In genomic region chr2:172740871-172741270, GRCh38 we compare ENCODE assay signal across 17 cellular contexts.
"Had no signal": no experiment of that assay in that cellular context is flagged by ENCODE, and none has a peak within 500 bp of the region (broad histone marks: within the 10 kb centered on the region; RNA-seq: fewer than 3 reads in every experiment).

No MANE protein-coding gene starts in this region.

- H3K4me3 ChIP-seq: gastrocnemius medialis, mucosa of descending colon, right atrium auricular region, sigmoid colon, skin epidermis, suprapubic skin, thyroid gland had no signal

- H3K27ac Mint-ChIP-seq: natural killer cell, type B pancreatic cell had no signal

- H3K36me3 ChIP-seq: gastrocnemius medialis, right atrium auricular region, sigmoid colon, suprapubic skin, thyroid gland had no signal

- H3K27ac ChIP-seq: gastrocnemius medialis, right atrium auricular region, sigmoid colon, skin epidermis, suprapubic skin, thyroid gland had no signal

- H3K9me3 Mint-ChIP-seq: natural killer cell, type B pancreatic cell had no signal

- ATAC-seq: esophagus mucosa; gastrocnemius medialis; left lobe of liver; mucosa of descending colon; natural killer cell; stimulated activated naive CD8-positive, alpha-beta T cell treated with anti-CD3 and anti-CD28 coated beads, Interleukin-15, Interleukin-2, amounts not matched to agents 100 U/mL and 50 U/mL, for 24 hours had no signal

- H3K27me3 ChIP-seq: right atrium auricular region, thyroid gland had no signal

- H3K36me3 Mint-ChIP-seq: type B pancreatic cell had no signal

- H3K9me3 ChIP-seq: gastrocnemius medialis, mucosa of descending colon, thyroid gland had no signal

- DNase-seq: effector memory CD4-positive, alpha-beta T cell; gastrocnemius medialis; islet precursor cell; mammary epithelial cell; mucosa of descending colon; natural killer cell; posterior cingulate gyrus; sigmoid colon; stimulated activated naive CD8-positive, alpha-beta T cell treated with anti-CD3 and anti-CD28 coated beads, Interleukin-15, Interleukin-2, amounts not matched to agents 100 U/mL and 50 U/mL, for 24 hours; thyroid gland had no signal

- H3K4me3 Mint-ChIP-seq: natural killer cell, neural crest cell, type B pancreatic cell had no signal

- H3K4me1 Mint-ChIP-seq: natural killer cell had no signal

- H3K4me1 ChIP-seq: gastrocnemius medialis, right atrium auricular region had no signal
